Comparison of ENCODE assay signal across 32 cellular contexts in genomic region chr1:9047019-9047418, GRCh38. TPM values are rescaled to one million over a fixed set of nuclear protein-coding genes. Genes with fewer than 3 reads are reported as not detected.
"Had no signal": no experiment of that assay in that cellular context is flagged by ENCODE, and none has a peak within 500 bp of the region (broad histone marks: within the 10 kb centered on the region; RNA-seq: fewer than 3 reads in every experiment).

No MANE protein-coding gene starts in this region.

- H3K4me3 ChIP-seq: ascending aorta, cardiac muscle cell had no signal

- H3K27me3 ChIP-seq: ascending aorta, cardiac muscle cell had no signal

- DNase-seq: activated CD4-positive, alpha-beta memory T cell treated with anti-CD3 and anti-CD28 coated beads, Interleukin-2, amount 10 ng/mL, durations not matched to agents 7 days and 5 days; activated CD4-positive, alpha-beta T cell treated with anti-CD3 and anti-CD28 coated beads for 1 hour; activated CD4-positive, alpha-beta T cell treated with anti-CD3 and anti-CD28 coated beads for 36 hours; activated CD4-positive, alpha-beta T cell treated with anti-CD3 and anti-CD28 coated beads for 48 hours; activated CD4-positive, alpha-beta T cell treated with anti-CD3 and anti-CD28 coated beads, Interleukin-2, amount 10 ng/mL, durations not matched to agents 7 days and 5 days; activated CD4-positive, alpha-beta T cell treated with anti-CD3 and anti-CD28 coated beads, Interleukin-2, amount 50 U/mL, for 48 hours; activated CD4-positive, CD25-positive, alpha-beta regulatory T cell; activated CD8-positive, alpha-beta memory T cell treated with anti-CD3 and anti-CD28 coated beads for 24 hours; activated CD8-positive, alpha-beta memory T cell treated with anti-CD3 and anti-CD28 coated beads, Interleukin-2, amount 10 ng/mL, durations not matched to agents 7 days and 5 days; activated CD8-positive, alpha-beta memory T cell treated with anti-CD3 and anti-CD28 coated beads, Interleukin-2, amount 50 U/mL, for 48 hours; activated CD8-positive, alpha-beta T cell treated with anti-CD3 and anti-CD28 coated beads, Interleukin-2, amount 10 ng/mL, durations not matched to agents 7 days and 5 days; activated effector memory CD4-positive, alpha-beta T cell treated with Interleukin-2 at 50 U/mL for 16 hours; activated gamma-delta T cell; activated naive CD4-positive, alpha-beta T cell treated with anti-CD3 and anti-CD28 coated beads, Interleukin-2, amount 10 ng/mL, durations not matched to agents 7 days and 5 days; activated naive CD4-positive, alpha-beta T cell treated with Interleukin-2 at 50 U/mL for 16 hours; activated naive CD8-positive, alpha-beta T cell treated with anti-CD3 and anti-CD28 coated beads, Interleukin-2, amount 10 ng/mL, durations not matched to agents 7 days and 5 days; activated naive CD8-positive, alpha-beta T cell treated with anti-CD3 and anti-CD28 coated beads, Interleukin-2, amount 50 U/mL, for 24 hours; activated T-cell treated with anti-CD3 and anti-CD28 coated beads, Interleukin-2, amount 50 U/mL, for 24 hours; activated T-cell treated with anti-CD3 and anti-CD28 coated beads, Interleukin-2, amount 50 U/mL, for 48 hours; amygdala; anterior cingulate cortex; caudate nucleus; cerebellar nuclear complex; T-helper 2 cell; T-helper 9 cell; WERI-Rb-1 had no signal

- H3K36me3 ChIP-seq: ascending aorta, cardiac muscle cell, WERI-Rb-1 had no signal

- H3K9me3 ChIP-seq: ascending aorta had no signal

- H3K4me1 ChIP-seq: ascending aorta had no signal

- H3K27ac ChIP-seq: ascending aorta, cardiac muscle cell, WERI-Rb-1 had no signal

RNA-seq across cellular contexts. Expression of gene SLC2A7, which starts 20.8 kb away (rescaled TPM):
- total RNA-seq: activated CD4-positive, alpha-beta memory T cell treated with anti-CD3 and anti-CD28 coated beads, Interleukin-2, amount 10 ng/mL, durations not matched to agents 7 days and 5 days; activated CD4-positive, alpha-beta T cell treated with anti-CD3 and anti-CD28 coated beads for 36 hours; activated CD4-positive, alpha-beta T cell treated with anti-CD3 and anti-CD28 coated beads, Interleukin-2, amount 10 ng/mL, durations not matched to agents 7 days and 5 days; activated CD8-positive, alpha-beta memory T cell treated with anti-CD3 and anti-CD28 coated beads, Interleukin-2, amount 10 ng/mL, durations not matched to agents 7 days and 5 days; activated T-helper 2 cell treated with anti-CD3 and anti-CD28 coated beads, Interferon-gamma antibody, Interleukin-2, Interleukin-4, amounts not matched to agents 10 μg/mL and 5 μg/mL and 100 μg/mL, durations not matched to agents 14 hours and 24 hours and 36 hours; ascending aorta; bronchial epithelial cell; cardiac muscle cell; chondrocyte; WTC11 had no signal

RNA-seq across cellular contexts. Expression of gene SLC2A5, which starts 22.4 kb away (rescaled TPM):
- total RNA-seq: activated CD4-positive, alpha-beta T cell treated with anti-CD3 and anti-CD28 coated beads for 36 hours; activated CD4-positive, alpha-beta T cell treated with anti-CD3 and anti-CD28 coated beads, Interleukin-2, amount 10 ng/mL, durations not matched to agents 7 days and 5 days; activated CD8-positive, alpha-beta memory T cell treated with anti-CD3 and anti-CD28 coated beads, Interleukin-2, amount 10 ng/mL, durations not matched to agents 7 days and 5 days; activated CD8-positive, alpha-beta T cell treated with anti-CD3 and anti-CD28 coated beads, Interleukin-2, amount 10 ng/mL, durations not matched to agents 7 days and 5 days; activated naive CD8-positive, alpha-beta T cell treated with anti-CD3 and anti-CD28 coated beads, Interleukin-2, amount 10 ng/mL, durations not matched to agents 7 days and 5 days; activated T-helper 2 cell treated with anti-CD3 and anti-CD28 coated beads, Interferon-gamma antibody, Interleukin-2, Interleukin-4, amounts not matched to agents 10 μg/mL and 5 μg/mL and 100 μg/mL, durations not matched to agents 14 hours and 24 hours and 36 hours; cardiac muscle cell had no signal
